8 cellular contexts compared by ENCODE assay signal in the genomic region with DNA sequence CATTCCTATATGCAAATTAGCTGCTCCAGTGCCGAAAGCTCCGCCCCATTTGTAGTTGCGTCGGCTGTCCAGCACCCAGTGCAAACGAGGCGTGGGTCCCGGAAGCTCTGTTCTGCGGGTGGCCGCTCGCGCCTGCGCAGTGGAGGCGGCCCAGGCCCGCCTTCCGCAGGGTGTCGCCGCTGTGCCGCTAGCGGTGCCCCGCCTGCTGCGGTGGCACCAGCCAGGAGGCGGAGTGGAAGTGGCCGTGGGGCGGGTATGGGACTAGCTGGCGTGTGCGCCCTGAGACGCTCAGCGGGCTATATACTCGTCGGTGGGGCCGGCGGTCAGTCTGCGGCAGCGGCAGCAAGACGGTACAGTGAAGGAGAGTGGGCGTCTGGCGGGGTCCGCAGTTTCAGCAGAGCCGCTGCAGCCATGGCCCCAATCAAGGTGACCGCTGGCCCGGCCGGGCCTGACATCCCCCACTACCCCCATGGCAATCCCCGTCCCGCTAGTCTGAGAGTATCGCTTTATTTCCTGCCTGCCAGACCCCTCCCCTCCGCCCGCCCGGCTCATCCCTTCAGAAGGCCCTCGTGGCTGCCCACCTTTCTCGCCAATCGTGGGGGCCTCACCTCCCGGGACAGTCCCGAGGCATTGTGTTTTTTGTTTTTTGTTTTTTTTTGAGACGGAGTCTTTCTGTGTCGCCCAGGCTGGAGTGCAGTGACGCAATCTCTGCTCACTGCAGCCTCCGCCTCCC. TPM values are rescaled to one million over a fixed set of nuclear protein-coding genes. Genes with fewer than 3 reads are reported as not detected.
A peak's percentile ranks its signal among the peaks of the same experiment; 100 is the strongest.
DNase-seq lines count a peak whose midpoint lies in the region; ATAC-seq and TF ChIP-seq lines count a peak whose summit lies in the region.

A gene (plus strand): TSS at position 161 of the 733 bp plus-strand sequence. CDS start 95 bp downstream, at position 256.

- peak; percentile 84 for ATAC-seq in HG02678 (IDR thresholded peaks at IDR 0.05; ENCODE audit: unreplicated experiment)
- ATAC-seq in activated naive CD8-positive, alpha-beta T cell treated with anti-CD3 and anti-CD28 coated beads, Interleukin-2, amount 10 ng/mL, durations not matched to agents 7 days and 5 days (ENCODE audit: low read depth) = peak; percentile 82

- H3K4me2 ChIP-seq in SU-DHL-6 (ENCODE audit: low read depth, low read length, poor library complexity, severe bottlenecking) = peak within 1 kb of the TSS; percentile 64

- peaks cover 15% of the 10 kb centered on the region for H3K4me1 ChIP-seq in thymus (ENCODE audit: control insufficient read depth, insufficient read depth, low read length)

- POLR2A ChIA-PET in activated naive CD8-positive, alpha-beta T cell treated with anti-CD3 and anti-CD28 coated beads, Interleukin-2, amount 10 ng/mL, durations not matched to agents 7 days and 5 days (lab: Charles Lee) = interaction anchor here (0.6 to 3.6 kb wide), 27 partner anchors 9 to 461 kb away, joined by 3 to 53 read pairs (median 8); a partner anchor contains a TSS

- H3K36me3 ChIP-seq in SU-DHL-6 (ENCODE audit: low read length) = no peaks in the 10 kb centered on the region
- peaks cover 38% of the 10 kb centered on the region for H3K36me3 ChIP-seq in thymus (ENCODE audit: control insufficient read depth, insufficient read depth)

- H3K79me2 ChIP-seq in SU-DHL-6 (ENCODE audit: insufficient read depth, low read length) = peaks cover 5% of the 10 kb centered on the region; the same call in 1 of the 2 replicates

- H3K27ac Mint-ChIP-seq in activated naive CD8-positive, alpha-beta T cell treated with anti-CD3 and anti-CD28 coated beads, Interleukin-2, amount 10 ng/mL, durations not matched to agents 7 days and 5 days = peak within 1 kb of the TSS; percentile 97
- H3K27ac Mint-ChIP-seq in glutamatergic neuron (ENCODE audit: unreplicated experiment) = peak within 1 kb of the TSS; percentile 98
- peak within 1 kb of the TSS; percentile 99 for H3K27ac Mint-ChIP-seq in osteocyte (ENCODE audit: unreplicated experiment)

- no peaks in the 10 kb centered on the region; the same call in 1 of the 2 replicates for H4K20me1 ChIP-seq in SU-DHL-6 (ENCODE audit: low read depth, low read length)

- H3F3A ChIP-seq in SU-DHL-6 (ENCODE audit: insufficient read depth) = peaks cover 18% of the 10 kb centered on the region

- H3K27ac ChIP-seq in SU-DHL-6 (ENCODE audit: low read depth, low read length) = peak within 1 kb of the TSS; percentile 92
- peak within 1 kb of the TSS; percentile 99 for H3K27ac ChIP-seq in thymus (ENCODE audit: low read depth)

- H3K27me3 Mint-ChIP-seq in activated naive CD8-positive, alpha-beta T cell treated with anti-CD3 and anti-CD28 coated beads, Interleukin-2, amount 10 ng/mL, durations not matched to agents 7 days and 5 days = no peaks in the 10 kb centered on the region
- H3K27me3 Mint-ChIP-seq in glutamatergic neuron (ENCODE audit: unreplicated experiment) (peaks cover 17% of the 10 kb centered on the region), osteocyte (ENCODE audit: unreplicated experiment) (no peaks in the 10 kb centered on the region)

- DNase-seq in NCI-H1417 (lab: John Stamatoyannopoulos, UW) (peak; percentile 97 to 99 (median 98)), glutamatergic neuron (peak; percentile 94), osteocyte (ENCODE audit: extremely low spot score, unreplicated experiment) (peak; percentile 98)
- DNase-seq in activated naive CD8-positive, alpha-beta T cell treated with anti-CD3 and anti-CD28 coated beads, Interleukin-2, amount 10 ng/mL, durations not matched to agents 7 days and 5 days = peak; percentile 97

- peaks cover 7% of the 10 kb centered on the region for H3K36me3 Mint-ChIP-seq in activated naive CD8-positive, alpha-beta T cell treated with anti-CD3 and anti-CD28 coated beads, Interleukin-2, amount 10 ng/mL, durations not matched to agents 7 days and 5 days
- H3K36me3 Mint-ChIP-seq in glutamatergic neuron (ENCODE audit: unreplicated experiment) = peaks cover 4% of the 10 kb centered on the region
- H3K36me3 Mint-ChIP-seq in osteocyte (ENCODE audit: unreplicated experiment) = peaks cover 21% of the 10 kb centered on the region

- no peaks in the 10 kb centered on the region for H3K9me2 ChIP-seq in SU-DHL-6 (replicated peaks; ENCODE audit: insufficient read depth, low read length)

- H3K9me3 Mint-ChIP-seq in activated naive CD8-positive, alpha-beta T cell treated with anti-CD3 and anti-CD28 coated beads, Interleukin-2, amount 10 ng/mL, durations not matched to agents 7 days and 5 days = no peaks in the 10 kb centered on the region
- H3K9me3 Mint-ChIP-seq in glutamatergic neuron (ENCODE audit: unreplicated experiment) (peaks cover 10% of the 10 kb centered on the region), osteocyte (ENCODE audit: unreplicated experiment) (no peaks in the 10 kb centered on the region)

- H3K4me3 ChIP-seq in SU-DHL-6 (ENCODE audit: insufficient read depth, low read length, poor library complexity, severe bottlenecking) (peak within 1 kb of the TSS; percentile 73), thymus (ENCODE audit: low read length) (peak within 1 kb of the TSS; percentile 71)

- H3K9me3 ChIP-seq in SU-DHL-6 (ENCODE audit: insufficient read depth, low read length) = no peaks in the 10 kb centered on the region
- peaks cover 1% of the 10 kb centered on the region for H3K9me3 ChIP-seq in thymus (ENCODE audit: control insufficient read depth)

- H3K9ac ChIP-seq in SU-DHL-6 (ENCODE audit: low read length) = peak within 1 kb of the TSS; percentile 84

- TF ChIP-seq CTCF in GM12873 (IDR thresholded peaks at IDR 0.05; ENCODE audit: insufficient read depth, low read depth, low read length, missing control alignments) (peak; percentile 46), SU-DHL-6 (IDR thresholded peaks at IDR 0.05; ENCODE audit: insufficient read depth, low read length, poor library complexity, severe bottlenecking) (peak; percentile 27), glutamatergic neuron (IDR thresholded peaks at IDR 0.05; ENCODE audit: partially characterized antibody, unreplicated experiment) (no peak), osteocyte (IDR thresholded peaks at IDR 0.05) (peak; percentile 45)

- H2AFZ ChIP-seq in SU-DHL-6 (ENCODE audit: low read depth, low read length, severe bottlenecking) = peak within 1 kb of the TSS; percentile 55

- WGBS in thymus = under 1% methylated on average over 57 of the region's 57 CpGs

- H3K27me3 ChIP-seq in SU-DHL-6 (ENCODE audit: low read length) = no peaks in the 10 kb centered on the region
- H3K27me3 ChIP-seq in thymus (ENCODE audit: control insufficient read depth, insufficient read depth) = no peaks in the 10 kb centered on the region

- H3K4me1 Mint-ChIP-seq in activated naive CD8-positive, alpha-beta T cell treated with anti-CD3 and anti-CD28 coated beads, Interleukin-2, amount 10 ng/mL, durations not matched to agents 7 days and 5 days = peaks cover 23% of the 10 kb centered on the region
- H3K4me1 Mint-ChIP-seq in glutamatergic neuron (ENCODE audit: low read depth, unreplicated experiment) = peaks cover 22% of the 10 kb centered on the region
- H3K4me1 Mint-ChIP-seq in osteocyte (ENCODE audit: unreplicated experiment) = peaks cover 39% of the 10 kb centered on the region

- peak within 1 kb of the TSS; percentile 87 for H3K4me3 Mint-ChIP-seq in activated naive CD8-positive, alpha-beta T cell treated with anti-CD3 and anti-CD28 coated beads, Interleukin-2, amount 10 ng/mL, durations not matched to agents 7 days and 5 days
- H3K4me3 Mint-ChIP-seq in glutamatergic neuron (ENCODE audit: unreplicated experiment) (peak within 1 kb of the TSS; percentile 95), osteocyte (ENCODE audit: unreplicated experiment) (peak within 1 kb of the TSS; percentile 92)

RNA-seq across cellular contexts. Expression of the gene that starts here (rescaled TPM):
- total RNA-seq in activated naive CD8-positive, alpha-beta T cell treated with anti-CD3 and anti-CD28 coated beads, Interleukin-2, amount 10 ng/mL, durations not matched to agents 7 days and 5 days = 10 to 100 TPM; 85.1 to 91.2 TPM
- total RNA-seq in glutamatergic neuron (ENCODE audit: unreplicated experiment) (418 TPM), osteocyte (215 and 217 TPM in 2 replicates)
- 286 TPM for polyA plus RNA-seq in thymus

Comparison
In these comparisons a context has a peak if more than half of its experiments do, and no peak if none do; other contexts are left out.
1. Peak in every context shown above with its lines: DNase-seq, ATAC-seq, H3K4me3 ChIP-seq and H3K27ac ChIP-seq.